Comparison of ENCODE assay signal across 1 cellular context in genomic region chr17:58324409-58325288, GRCh38.
TF ChIP-seq lines count a peak whose summit lies in the region.

No MANE protein-coding gene starts in this region.

TF ChIP-seq in HEK293, 187 proteins besides CTCF, POLR2A, EP300 and RAD21 (continued from another document):
- TF ChIP-seq ZNF518A (tag by site-specific recombination; conservative IDR thresholded peaks at IDR 0.05; ENCODE audit: low read depth) (no peak), PRDM1 (tag by site-specific recombination; IDR thresholded peaks at IDR 0.05) (no peak), ZNF16 (tag by site-specific recombination; IDR thresholded peaks at IDR 0.05; ENCODE audit: low read depth) (no peak), ZNF610 (tag by site-specific recombination; IDR thresholded peaks at IDR 0.05; ENCODE audit: borderline replicate concordance) (no peak), ZBTB21 (tag by site-specific recombination; IDR thresholded peaks at IDR 0.05) (no peak), ZNF501 (tag by site-specific recombination; IDR thresholded peaks at IDR 0.05) (no peak), ZNF600 (tag by site-specific recombination; IDR thresholded peaks at IDR 0.05) (no peak), GLIS1 (tag by site-specific recombination; IDR thresholded peaks at IDR 0.05) (peak; percentile 46; the same call in 1 of the 2 replicates), ZXDB (tag by site-specific recombination; IDR thresholded peaks at IDR 0.05) (0 out of 2 replicates have a peak, but pooled peaks have one; percentile 39), ZBTB20 (tag by site-specific recombination; IDR thresholded peaks at IDR 0.05) (peak; percentile 98), ZBTB48 (tag by site-specific recombination; IDR thresholded peaks at IDR 0.05) (0 out of 2 replicates have a peak, but pooled peaks have one; percentile 30), SP7 (tag by site-specific recombination; IDR thresholded peaks at IDR 0.05) (no peak), ZNF426 (tag by site-specific recombination; IDR thresholded peaks at IDR 0.05) (no peak), ZBTB10 (tag by site-specific recombination; IDR thresholded peaks at IDR 0.05) (no peak), ZNF184 (tag by site-specific recombination; IDR thresholded peaks at IDR 0.05) (no peak), KLF1 (tag by site-specific recombination; IDR thresholded peaks at IDR 0.05) (peak; percentile 46; the same call in 1 of the 2 replicates), OVOL3 (tag by site-specific recombination; IDR thresholded peaks at IDR 0.05) (no peak), ZNF792 (tag by site-specific recombination; IDR thresholded peaks at IDR 0.05) (no peak), PATZ1 (tag by site-specific recombination; IDR thresholded peaks at IDR 0.05) (peak; percentile 32; the same call in 1 of the 2 replicates), GLI2 (tag by site-specific recombination; IDR thresholded peaks at IDR 0.05; ENCODE audit: borderline replicate concordance, low read depth) (no peak), GLIS2 (tag by site-specific recombination; IDR thresholded peaks at IDR 0.05) (peak; percentile 34; the same call in 1 of the 2 replicates), SP3 (tag by site-specific recombination; IDR thresholded peaks at IDR 0.05) (no peak), ZNF223 (tag by site-specific recombination; IDR thresholded peaks at IDR 0.05) (no peak), ZNF311 (tag by site-specific recombination; IDR thresholded peaks at IDR 0.05; ENCODE audit: borderline replicate concordance) (no peak), ZNF514 (tag by site-specific recombination; IDR thresholded peaks at IDR 0.05) (no peak), ZNF701 (tag by site-specific recombination; IDR thresholded peaks at IDR 0.05) (no peak), BCL11B (tag by site-specific recombination; IDR thresholded peaks at IDR 0.05; ENCODE audit: low read depth) (no peak), MZF1 (tag by site-specific recombination; IDR thresholded peaks at IDR 0.05; ENCODE audit: borderline replicate concordance) (no peak), ZNF157 (tag by site-specific recombination; IDR thresholded peaks at IDR 0.05) (no peak), MYNN (tag by site-specific recombination; IDR thresholded peaks at IDR 0.05; ENCODE audit: borderline replicate concordance) (no peak), ZNF626 (tag by site-specific recombination; IDR thresholded peaks at IDR 0.05) (no peak), ZNF366 (tag by site-specific recombination; conservative IDR thresholded peaks at IDR 0.05) (no peak), ZNF785 (tag by site-specific recombination; IDR thresholded peaks at IDR 0.05) (no peak)
- TF ChIP-seq, protein P1, sequence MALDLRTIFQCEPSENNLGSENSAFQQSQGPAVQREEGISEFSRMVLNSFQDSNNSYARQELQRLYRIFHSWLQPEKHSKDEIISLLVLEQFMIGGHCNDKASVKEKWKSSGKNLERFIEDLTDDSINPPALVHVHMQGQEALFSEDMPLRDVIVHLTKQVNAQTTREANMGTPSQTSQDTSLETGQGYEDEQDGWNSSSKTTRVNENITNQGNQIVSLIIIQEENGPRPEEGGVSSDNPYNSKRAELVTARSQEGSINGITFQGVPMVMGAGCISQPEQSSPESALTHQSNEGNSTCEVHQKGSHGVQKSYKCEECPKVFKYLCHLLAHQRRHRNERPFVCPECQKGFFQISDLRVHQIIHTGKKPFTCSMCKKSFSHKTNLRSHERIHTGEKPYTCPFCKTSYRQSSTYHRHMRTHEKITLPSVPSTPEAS (tag by site-specific recombination; IDR thresholded peaks at IDR 0.05), result no peak
- TF ChIP-seq, protein P2, sequence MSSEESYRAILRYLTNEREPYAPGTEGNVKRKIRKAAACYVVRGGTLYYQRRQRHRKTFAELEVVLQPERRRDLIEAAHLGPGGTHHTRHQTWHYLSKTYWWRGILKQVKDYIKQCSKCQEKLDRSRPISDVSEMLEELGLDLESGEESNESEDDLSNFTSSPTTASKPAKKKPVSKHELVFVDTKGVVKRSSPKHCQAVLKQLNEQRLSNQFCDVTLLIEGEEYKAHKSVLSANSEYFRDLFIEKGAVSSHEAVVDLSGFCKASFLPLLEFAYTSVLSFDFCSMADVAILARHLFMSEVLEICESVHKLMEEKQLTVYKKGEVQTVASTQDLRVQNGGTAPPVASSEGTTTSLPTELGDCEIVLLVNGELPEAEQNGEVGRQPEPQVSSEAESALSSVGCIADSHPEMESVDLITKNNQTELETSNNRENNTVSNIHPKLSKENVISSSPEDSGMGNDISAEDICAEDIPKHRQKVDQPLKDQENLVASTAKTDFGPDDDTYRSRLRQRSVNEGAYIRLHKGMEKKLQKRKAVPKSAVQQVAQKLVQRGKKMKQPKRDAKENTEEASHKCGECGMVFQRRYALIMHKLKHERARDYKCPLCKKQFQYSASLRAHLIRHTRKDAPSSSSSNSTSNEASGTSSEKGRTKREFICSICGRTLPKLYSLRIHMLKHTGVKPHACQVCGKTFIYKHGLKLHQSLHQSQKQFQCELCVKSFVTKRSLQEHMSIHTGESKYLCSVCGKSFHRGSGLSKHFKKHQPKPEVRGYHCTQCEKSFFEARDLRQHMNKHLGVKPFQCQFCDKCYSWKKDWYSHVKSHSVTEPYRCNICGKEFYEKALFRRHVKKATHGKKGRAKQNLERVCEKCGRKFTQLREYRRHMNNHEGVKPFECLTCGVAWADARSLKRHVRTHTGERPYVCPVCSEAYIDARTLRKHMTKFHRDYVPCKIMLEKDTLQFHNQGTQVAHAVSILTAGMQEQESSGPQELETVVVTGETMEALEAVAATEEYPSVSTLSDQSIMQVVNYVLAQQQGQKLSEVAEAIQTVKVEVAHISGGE (tag by site-specific recombination; conservative IDR thresholded peaks at IDR 0.05; ENCODE audit: low read depth), result 0 out of 2 replicates have a peak, but pooled peaks have one; percentile 17
TF ChIP-seq in HEK293: peak in this region for 8.
